8 cellular contexts compared by ENCODE assay signal in the genomic region with DNA sequence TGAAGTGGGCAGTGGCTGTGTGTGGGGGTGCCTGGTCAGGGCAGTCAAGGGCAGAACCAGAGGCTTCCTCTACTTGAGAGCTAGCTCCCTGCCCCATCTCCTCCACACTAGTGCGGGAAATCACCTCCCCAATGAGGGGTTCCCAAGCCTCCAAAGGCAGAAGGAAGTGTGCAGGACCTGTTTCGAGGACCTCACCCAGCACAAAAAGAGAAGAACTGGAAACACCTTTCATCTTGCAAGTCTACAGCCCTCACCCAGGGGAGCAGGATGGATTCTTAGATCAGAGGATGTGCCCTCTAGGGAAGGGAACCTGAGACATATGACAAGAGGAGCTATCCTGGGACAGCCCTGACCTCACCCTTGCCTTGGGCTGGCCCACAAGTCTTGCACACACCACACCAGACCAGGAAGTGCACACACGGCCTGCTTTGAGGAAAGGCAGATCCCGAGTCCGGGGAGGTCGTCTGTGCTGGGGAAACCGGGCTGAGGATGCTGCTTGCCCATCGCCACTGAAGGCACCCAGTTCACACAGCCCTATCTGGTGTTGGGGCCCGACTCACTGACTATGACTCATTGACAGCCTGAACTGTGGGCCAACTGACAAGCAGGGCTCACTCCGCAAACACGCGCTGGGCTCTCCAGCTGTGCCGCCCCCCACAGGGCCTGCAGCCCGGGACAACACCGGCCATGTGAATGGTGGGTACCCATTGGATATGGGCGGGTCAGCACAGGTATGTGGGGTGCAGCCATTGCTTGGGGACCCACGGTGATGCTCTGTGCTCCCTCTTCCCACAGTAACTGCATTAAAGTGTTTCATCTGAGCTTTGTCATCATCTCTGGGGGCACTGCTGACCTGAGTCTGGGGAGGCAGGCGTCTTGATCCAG. TPM values are rescaled to one million over a fixed set of nuclear protein-coding genes. Genes with fewer than 3 reads are reported as not detected.
DNase-seq lines count a peak whose midpoint lies in the region; ATAC-seq, FAIRE-seq and TF ChIP-seq lines count a peak whose summit lies in the region.

No MANE protein-coding gene starts in this region.

- H3K27ac Mint-ChIP-seq in activated CD4-positive, alpha-beta T cell treated with anti-CD3 and anti-CD28 coated beads for 36 hours: peak overlapping the region; percentile 86

- H3K9me3 Mint-ChIP-seq in activated CD4-positive, alpha-beta T cell treated with anti-CD3 and anti-CD28 coated beads for 36 hours (ENCODE audit: low read depth): no peaks in the 10 kb centered on the region

- peak; percentile 55 for FAIRE-seq in endothelial cell of umbilical vein (lab: Jason Lieb, UNC)

- ATAC-seq in heart left ventricle (no peak), Right ventricle myocardium inferior (no peak), GM19023 (IDR thresholded peaks at IDR 0.05; ENCODE audit: unreplicated experiment) (no peak)
- ATAC-seq in activated CD4-positive, alpha-beta T cell treated with anti-CD3 and anti-CD28 coated beads for 36 hours: peak; percentile 50

- dilution Hi-C loops in endothelial cell of umbilical vein (cut with MboI; ENCODE audit: extremely low pct_ligation_motif_present, low sequenced_read_pairs): no loop called here

- H4K20me1 ChIP-seq in endothelial cell of umbilical vein (replicated peaks; ENCODE audit: control insufficient read depth, extremely low read depth, insufficient read depth, low read length): no peaks in the 10 kb centered on the region

- peak overlapping the region; percentile 78 for H3K4me3 Mint-ChIP-seq in activated CD4-positive, alpha-beta T cell treated with anti-CD3 and anti-CD28 coated beads for 36 hours

- H3K4me1 Mint-ChIP-seq in activated CD4-positive, alpha-beta T cell treated with anti-CD3 and anti-CD28 coated beads for 36 hours: peaks cover 59% of the 10 kb centered on the region

- H3K4me1 ChIP-seq in heart left ventricle (peaks cover 7 to 54% (median 39%) of the 10 kb centered on the region in 12 donors), endothelial cell of umbilical vein (ENCODE audit: control insufficient read depth, extremely low read depth, insufficient read depth, low read length) (peaks cover 25% of the 10 kb centered on the region)

- no peaks in the 10 kb centered on the region for H3K27me3 ChIP-seq in heart left ventricle
- no peaks in the 10 kb centered on the region for H3K27me3 ChIP-seq in endothelial cell of umbilical vein (ENCODE audit: control insufficient read depth in 2 of 2, insufficient read depth in 2 of 2, low read length in 2 of 2)

- intact Hi-C loops in heart left ventricle (cut with DNase I): loop anchor here in 7 of 10 donors (5.0 to 10.0 kb wide), 6 partner anchors 63 to 363 kb away; partner anchors contain the start of gene TNFRSF6B (in 1 of the 7)
- intact Hi-C loops in Right ventricle myocardium inferior (cut with DNase I): loop anchor here (5.0 to 10.0 kb wide), 2 partner anchors 105 to 203 kb away; partner anchors contain the start of genes LKAAEAR1 and OPRL1
- intact Hi-C loops in activated CD4-positive, alpha-beta T cell treated with anti-CD3 and anti-CD28 coated beads for 36 hours (cut with DNase I, micrococcal nuclease): loop anchor here (2.0 to 10.0 kb wide), 3 partner anchors 243 to 763 kb away; partner anchors contain the start of genes LIME1 (in 1 of the 2), SLC2A4RG (in 1 of the 2) and YTHDF1 (in 1 of the 2)
- intact Hi-C loops in endothelial cell of umbilical vein (cut with micrococcal nuclease): no loop called here

- peaks cover 33% of the 10 kb centered on the region for H3K36me3 Mint-ChIP-seq in activated CD4-positive, alpha-beta T cell treated with anti-CD3 and anti-CD28 coated beads for 36 hours (ENCODE audit: low read depth)

- peak overlapping the region in 3 of 12 donors; percentile 81 to 93 (median 88) for H3K27ac ChIP-seq in heart left ventricle
- H3K27ac ChIP-seq in endothelial cell of umbilical vein (ENCODE audit: insufficient read depth, low read depth, low read length): no peak overlapping the region

- peaks cover 11% of the 10 kb centered on the region for H3K79me2 ChIP-seq in endothelial cell of umbilical vein (ENCODE audit: control insufficient read depth, insufficient read depth, low read length)

- TF ChIP-seq POLR2A in heart left ventricle (IDR thresholded peaks at IDR 0.05) (no peak), endothelial cell of umbilical vein (IDR thresholded peaks at IDR 0.05; ENCODE audit: low read depth, low read length) (no peak)

- POLR2A ChIA-PET in activated CD4-positive, alpha-beta T cell treated with anti-CD3 and anti-CD28 coated beads for 36 hours (lab: Charles Lee): no interaction called here
- POLR2A ChIA-PET in endothelial cell of umbilical vein (lab: Charles Lee): no interaction called here

- H3K4me2 ChIP-seq in endothelial cell of umbilical vein (ENCODE audit: insufficient read depth, low read length): no peak overlapping the region

- H2AFZ ChIP-seq in endothelial cell of umbilical vein (ENCODE audit: low read depth, low read length): no peak overlapping the region

- TF ChIP-seq CTCF in heart left ventricle (IDR thresholded peaks at IDR 0.05) (no peak), endothelial cell of umbilical vein (IDR thresholded peaks at IDR 0.05; ENCODE audit: extremely low read depth in 1 of 2, insufficient read depth in 1 of 2, low read depth in 1 of 2, low read length in 2 of 2) (no peak)

- CTCF ChIA-PET in activated CD4-positive, alpha-beta T cell treated with anti-CD3 and anti-CD28 coated beads for 36 hours (lab: Charles Lee): interaction anchor here (0.8 to 1.5 kb wide), 3 partner anchors 62 to 212 kb away, joined by 3 to 5 read pairs (median 3); no protein-coding TSS in a partner anchor
- CTCF ChIA-PET in endothelial cell of umbilical vein (lab: Charles Lee): interaction anchor here (1.6 kb wide), 1 partner anchor 440 kb away, joined by 9 read pairs; the partner anchor contains the start of gene PTK6

- 73 to 85% (median 80%) methylated on average over 9 to 18 of the region's 18 CpGs for WGBS in heart left ventricle, 4 donors

- BruUV-seq in endothelial cell of umbilical vein (replicated peaks; lab: Mats Ljungman, UMichigan): no TSS peak

- DNase-seq in heart left ventricle (peak in 3 of 5 donors; percentile 16 to 48 (median 19)), Right ventricle myocardium inferior (ENCODE audit: missing footprints) (no peak), endothelial cell of umbilical vein (ENCODE audit: low read depth, low spot score) (no peak), GOT3 (lab: John Stamatoyannopoulos, UW) (no peak), putamen (ENCODE audit: low spot score) (no peak)
- peak; percentile 83 for DNase-seq in activated CD4-positive, alpha-beta T cell treated with anti-CD3 and anti-CD28 coated beads for 36 hours
- DNase-seq in stimulated activated CD4-positive, alpha-beta T cell treated with anti-CD3 and anti-CD28 coated beads, Interleukin-4, amount 100 ng/mL, for 4 hours: peak; percentile 48 to 60

- H3K27me3 Mint-ChIP-seq in activated CD4-positive, alpha-beta T cell treated with anti-CD3 and anti-CD28 coated beads for 36 hours: no peaks in the 10 kb centered on the region

- H3K36me3 ChIP-seq in heart left ventricle: peaks cover 0 to 3% (median 0%) of the 10 kb centered on the region in 9 donors
- no peaks in the 10 kb centered on the region for H3K36me3 ChIP-seq in endothelial cell of umbilical vein (ENCODE audit: control insufficient read depth in 2 of 2, extremely low read depth in 1 of 2, insufficient read depth in 2 of 2, low read length in 2 of 2)

- H3K4me3 ChIP-seq in heart left ventricle (peak overlapping the region in 1 of 12 donors; percentile 97), endothelial cell of umbilical vein (replicated peaks in 1 of 3; ENCODE audit: insufficient read depth in 1 of 3, low read depth in 1 of 3, low read length in 3 of 3) (no peak overlapping the region)

- H3K9ac ChIP-seq in endothelial cell of umbilical vein (replicated peaks; ENCODE audit: extremely low read depth, insufficient read depth, low read length): no peak overlapping the region

- H3K9me1 ChIP-seq in endothelial cell of umbilical vein (replicated peaks; ENCODE audit: control insufficient read depth, extremely low read depth, insufficient read depth, low read length): no peaks in the 10 kb centered on the region

- H3K9me3 ChIP-seq in heart left ventricle (no peaks in the 10 kb centered on the region), endothelial cell of umbilical vein (replicated peaks; ENCODE audit: control insufficient read depth, insufficient read depth, low read length) (no peaks in the 10 kb centered on the region)

RNA-seq across cellular contexts. Expression of gene SAMD10, which starts 1.8 kb away (rescaled TPM):
- total RNA-seq in heart left ventricle: 1 to 10 TPM; 3.1 to 6.3 (median 4.3) TPM
- 1 to 10 TPM; 4.8 to 6.0 TPM for polyA plus RNA-seq in heart left ventricle
- 5.7 TPM for total RNA-seq in Right ventricle myocardium inferior
- total RNA-seq in activated CD4-positive, alpha-beta T cell treated with anti-CD3 and anti-CD28 coated beads for 36 hours: 10 to 100 TPM; 25.4 to 30.7 TPM
- total RNA-seq in endothelial cell of umbilical vein: 4.7 and 5.7 TPM in 2 replicates
- 5.3 and 6.9 TPM in 2 replicates for polyA plus RNA-seq in endothelial cell of umbilical vein
- 2.8 and 4.4 TPM in 2 replicates for polyA plus RNA-seq in endothelial cell of umbilical vein (2011; cell fraction: cytosol; rRNA removed)
- 9.4 and 14.5 TPM in 2 replicates for polyA plus RNA-seq in endothelial cell of umbilical vein (2011; cell fraction: nucleus; rRNA removed)
- polyA plus RNA-seq in endothelial cell of umbilical vein (2012): 4.0 and 6.1 TPM in 2 replicates
- 1.1 and 3.2 TPM in 2 replicates for polyA minus RNA-seq in endothelial cell of umbilical vein
- polyA minus RNA-seq in endothelial cell of umbilical vein (2011; cell fraction: cytosol; rRNA and poly(A)+ RNA removed): 4.7 TPM
- 1.8 and 2.5 TPM in 2 replicates for polyA minus RNA-seq in endothelial cell of umbilical vein (2011; cell fraction: nucleus; rRNA and poly(A)+ RNA removed)

RNA-seq across cellular contexts. Expression of gene PRPF6, which starts 3.3 kb away (rescaled TPM):
- total RNA-seq in heart left ventricle (10 to 100 TPM; 41.4 to 62.6 (median 47.6) TPM), Right ventricle myocardium inferior (46.4 TPM), endothelial cell of umbilical vein (64.2 and 67.4 TPM in 2 replicates)
- polyA plus RNA-seq in heart left ventricle (10 to 100 TPM; 31.0 to 58.5 TPM), endothelial cell of umbilical vein (27.1 and 35.3 TPM in 2 replicates)
- total RNA-seq in activated CD4-positive, alpha-beta T cell treated with anti-CD3 and anti-CD28 coated beads for 36 hours: 10 to 100 TPM; 60.5 to 67.0 TPM
- 47.9 and 49.4 TPM in 2 replicates for polyA plus RNA-seq in endothelial cell of umbilical vein (2011; cell fraction: cytosol; rRNA removed)
- polyA plus RNA-seq in endothelial cell of umbilical vein (2011; cell fraction: nucleus; rRNA removed): 53.5 and 53.7 TPM in 2 replicates
- 54.7 and 59.8 TPM in 2 replicates for polyA plus RNA-seq in endothelial cell of umbilical vein (2012)
- 54.7 and 61.4 TPM in 2 replicates for polyA minus RNA-seq in endothelial cell of umbilical vein
- polyA minus RNA-seq in endothelial cell of umbilical vein (2011; cell fraction: cytosol; rRNA and poly(A)+ RNA removed): 34.2 TPM
- 20.4 and 23.1 TPM in 2 replicates for polyA minus RNA-seq in endothelial cell of umbilical vein (2011; cell fraction: nucleus; rRNA and poly(A)+ RNA removed)

RNA-seq across cellular contexts. Expression of gene ZNF512B, which starts 7.9 kb away (rescaled TPM):
- total RNA-seq in heart left ventricle (10 to 100 TPM in 8 of 9 donors, 1 to 10 TPM in 1; 7.3 to 15.9 (median 12.2) TPM), Right ventricle myocardium inferior (12.2 TPM), endothelial cell of umbilical vein (25.9 and 30.0 TPM in 2 replicates)
- polyA plus RNA-seq in heart left ventricle (1 to 10 TPM; 7.7 to 9.3 TPM), endothelial cell of umbilical vein (8.7 and 10.0 TPM in 2 replicates)
- 10 to 100 TPM; 12.6 to 13.1 TPM for total RNA-seq in activated CD4-positive, alpha-beta T cell treated with anti-CD3 and anti-CD28 coated beads for 36 hours
- 8.2 and 10.6 TPM in 2 replicates for polyA plus RNA-seq in endothelial cell of umbilical vein (2011; cell fraction: cytosol; rRNA removed)
- 32.4 and 36.0 TPM in 2 replicates for polyA plus RNA-seq in endothelial cell of umbilical vein (2011; cell fraction: nucleus; rRNA removed)
- polyA plus RNA-seq in endothelial cell of umbilical vein (2012): 14.1 and 17.3 TPM in 2 replicates
- 7.2 and 8.8 TPM in 2 replicates for polyA minus RNA-seq in endothelial cell of umbilical vein
- polyA minus RNA-seq in endothelial cell of umbilical vein (2011; cell fraction: cytosol; rRNA and poly(A)+ RNA removed): 4.8 TPM
- polyA minus RNA-seq in endothelial cell of umbilical vein (2011; cell fraction: nucleus; rRNA and poly(A)+ RNA removed): 6.7 and 10.1 TPM in 2 replicates

RNA-seq across cellular contexts. Expression of gene UCKL1, which starts 21.4 kb away (rescaled TPM):
- 10 to 100 TPM; 27.7 to 43.8 (median 37.5) TPM for total RNA-seq in heart left ventricle
- polyA plus RNA-seq in heart left ventricle: 10 to 100 TPM; 27.7 to 49.7 TPM
- total RNA-seq in Right ventricle myocardium inferior: 52.0 TPM
- 10 to 100 TPM; 28.3 to 32.2 TPM for total RNA-seq in activated CD4-positive, alpha-beta T cell treated with anti-CD3 and anti-CD28 coated beads for 36 hours
- 51.1 TPM in 2 replicates for total RNA-seq in endothelial cell of umbilical vein
- polyA plus RNA-seq in endothelial cell of umbilical vein: 78.8 and 113 TPM in 2 replicates
- polyA plus RNA-seq in endothelial cell of umbilical vein (2011; cell fraction: cytosol; rRNA removed): 47.3 and 58.0 TPM in 2 replicates
- 131 and 167 TPM in 2 replicates for polyA plus RNA-seq in endothelial cell of umbilical vein (2011; cell fraction: nucleus; rRNA removed)
- 27.4 and 36.1 TPM in 2 replicates for polyA plus RNA-seq in endothelial cell of umbilical vein (2012)
- polyA minus RNA-seq in endothelial cell of umbilical vein: 38.5 and 50.7 TPM in 2 replicates
- polyA minus RNA-seq in endothelial cell of umbilical vein (2011; cell fraction: cytosol; rRNA and poly(A)+ RNA removed): 28.2 TPM
- polyA minus RNA-seq in endothelial cell of umbilical vein (2011; cell fraction: nucleus; rRNA and poly(A)+ RNA removed): 42.7 and 46.8 TPM in 2 replicates

RNA-seq across cellular contexts. Expression of gene C20orf204, which starts 58.3 kb away (rescaled TPM):
- total RNA-seq in heart left ventricle (1 to 10 TPM in 1 of 9 donors, under 1 TPM in 8; 0.16 to 1.2 (median 0.56) TPM), Right ventricle myocardium inferior (0.30 TPM), endothelial cell of umbilical vein (5.8 and 6.0 TPM in 2 replicates)
- polyA plus RNA-seq in heart left ventricle (under 1 TPM; 0.35 to 0.42 TPM), endothelial cell of umbilical vein (2.8 and 4.5 TPM in 2 replicates)
- total RNA-seq in activated CD4-positive, alpha-beta T cell treated with anti-CD3 and anti-CD28 coated beads for 36 hours: 1 to 10 TPM; 2.3 to 3.3 TPM
- polyA plus RNA-seq in endothelial cell of umbilical vein (2011; cell fraction: cytosol; rRNA removed): 0.79 and 1.2 TPM in 2 replicates
- 2.4 and 2.8 TPM in 2 replicates for polyA plus RNA-seq in endothelial cell of umbilical vein (2011; cell fraction: nucleus; rRNA removed)
- 0.66 and 1.6 TPM in 2 replicates for polyA plus RNA-seq in endothelial cell of umbilical vein (2012)
- 1.0 and 1.5 TPM in 2 replicates for polyA minus RNA-seq in endothelial cell of umbilical vein
- 1.7 TPM for polyA minus RNA-seq in endothelial cell of umbilical vein (2011; cell fraction: cytosol; rRNA and poly(A)+ RNA removed)
- polyA minus RNA-seq in endothelial cell of umbilical vein (2011; cell fraction: nucleus; rRNA and poly(A)+ RNA removed): 2.2 and 4.4 TPM in 2 replicates

Comparison
In these comparisons a context has a peak if more than half of its experiments do, and no peak if none do; other contexts are left out.
1. DNase-seq: peak in heart left ventricle (3 of 5), activated CD4-positive, alpha-beta T cell treated with anti-CD3 and anti-CD28 coated beads for 36 hours (single experiment) and stimulated activated CD4-positive, alpha-beta T cell treated with anti-CD3 and anti-CD28 coated beads, Interleukin-4, amount 100 ng/mL, for 4 hours (2 of 2); none in Right ventricle myocardium inferior (single experiment), endothelial cell of umbilical vein (single experiment), GOT3 (single experiment) and putamen (single experiment).